18 cellular contexts compared by ENCODE assay signal in the genomic region with DNA sequence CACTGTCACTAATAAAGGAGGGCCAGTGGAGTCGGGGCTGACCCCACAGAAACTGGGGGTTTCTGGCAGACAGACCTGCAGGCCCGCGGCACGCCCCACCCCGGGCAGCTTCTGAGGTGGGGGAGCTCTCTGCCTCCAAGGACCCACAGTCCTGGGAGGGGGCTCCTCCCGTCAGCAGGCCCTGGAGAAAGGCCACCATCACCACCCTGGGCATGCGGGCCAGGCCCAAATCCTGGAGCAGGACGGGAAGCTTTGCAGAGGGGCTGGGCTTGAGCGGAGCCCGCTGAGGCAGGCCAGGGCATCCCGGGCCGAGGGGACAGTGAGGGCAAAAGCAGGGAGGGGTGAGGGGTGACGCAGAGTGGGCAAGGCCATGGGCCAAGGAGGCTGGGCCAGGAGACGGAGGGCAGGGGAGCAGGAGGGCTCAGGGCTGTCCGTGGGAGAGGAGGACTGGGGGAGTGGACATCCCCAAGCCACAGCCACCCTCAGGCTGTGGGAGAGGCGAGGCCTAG. TPM values are rescaled to one million over a fixed set of nuclear protein-coding genes. Genes with fewer than 3 reads are reported as not detected.
DNase-seq lines count a peak whose midpoint lies in the region; ATAC-seq and TF ChIP-seq lines count a peak whose summit lies in the region.
"Had no signal": no experiment of that assay in that cellular context is flagged by ENCODE, and none has a peak within 500 bp of the region (broad histone marks: within the 10 kb centered on the region; RNA-seq: fewer than 3 reads in every experiment).

No MANE protein-coding gene starts in this region.

- intact Hi-C loops in Right ventricle myocardium superior (cut with DNase I): no loop called here
- intact Hi-C loops in left ventricle myocardium superior (cut with micrococcal nuclease): no loop called here

- no peak for TF ChIP-seq CTCF in RWPE1 (conservative IDR thresholded peaks at IDR 0.05; ENCODE audit: low read depth)

- DNase-seq in Right ventricle myocardium superior: peak; percentile 40
- DNase-seq in left ventricle myocardium superior: no peak
- no peak for DNase-seq in RWPE1 (ENCODE audit: low spot score)
- DNase-seq in islet precursor cell: peak; percentile 52
- no peak for DNase-seq in stimulated activated naive B cell treated with anti-CD40 and anti-IgM and Interleukin-4, amounts not matched to agents 10 μg/mL and 1 μg/mL and 100 μg/mL, for 72 hours
- DNase-seq in NCI-H69 (lab: John Stamatoyannopoulos, UW): no peak
- DNase-seq in COLO668 (lab: John Stamatoyannopoulos, UW; ENCODE audit: unreplicated experiment): no peak
- DNase-seq: activated CD4-positive, alpha-beta T cell treated with anti-CD3 and anti-CD28 coated beads for 4 hours; activated T-cell treated with anti-CD3 and anti-CD28 coated beads, Interleukin-2, amount 50 U/mL, for 1 hour; Caco-2; effector memory CD4-positive, alpha-beta T cell; EL; MM.1S; NCI-H187; NCI-H446 treated with DMSO at 0.1 percent for 48 hours; SJCRH30 had no signal

- no peaks in the 10 kb centered on the region for H3K9me3 Mint-ChIP-seq in stimulated activated naive B cell treated with anti-CD40 and anti-IgM and Interleukin-4, amounts not matched to agents 10 μg/mL and 1 μg/mL and 100 μg/mL, for 72 hours

- peak overlapping the region; percentile 90 for H3K27ac Mint-ChIP-seq in stimulated activated naive B cell treated with anti-CD40 and anti-IgM and Interleukin-4, amounts not matched to agents 10 μg/mL and 1 μg/mL and 100 μg/mL, for 72 hours

- no peak overlapping the region for H3K4me3 Mint-ChIP-seq in stimulated activated naive B cell treated with anti-CD40 and anti-IgM and Interleukin-4, amounts not matched to agents 10 μg/mL and 1 μg/mL and 100 μg/mL, for 72 hours

- ATAC-seq in Right ventricle myocardium superior (ENCODE audit: poor library complexity) (no peak), left ventricle myocardium superior (no peak), HG03565 (IDR thresholded peaks at IDR 0.05; ENCODE audit: unreplicated experiment) (no peak)
- no peak for ATAC-seq in stimulated activated naive B cell treated with anti-CD40 and anti-IgM and Interleukin-4, amounts not matched to agents 10 μg/mL and 1 μg/mL and 100 μg/mL, for 72 hours (replicated peaks)

- peaks cover 36 to 50% of the 10 kb centered on the region in 2 donors for H3K4me1 Mint-ChIP-seq in stimulated activated naive B cell treated with anti-CD40 and anti-IgM and Interleukin-4, amounts not matched to agents 10 μg/mL and 1 μg/mL and 100 μg/mL, for 72 hours

- H3K27ac ChIP-seq in RWPE1: peak overlapping the region; percentile 82; the same call in 1 of the 2 replicates
- H3K27ac ChIP-seq: cardiac muscle cell had no signal

- CTCF ChIA-PET in RWPE1 (lab: Yijun Ruan, JAX): interaction anchor here (0.6 to 1.1 kb wide), 2 partner anchors 10 to 456 kb away, joined by 3 to 4 read pairs; no protein-coding TSS in a partner anchor

- no peaks in the 10 kb centered on the region for H3K36me3 Mint-ChIP-seq in stimulated activated naive B cell treated with anti-CD40 and anti-IgM and Interleukin-4, amounts not matched to agents 10 μg/mL and 1 μg/mL and 100 μg/mL, for 72 hours

- POLR2A ChIA-PET in RWPE1 (lab: Yijun Ruan, JAX; ENCODE audit: low non-redundant PET): no interaction called here

- no peaks in the 10 kb centered on the region for H3K27me3 Mint-ChIP-seq in stimulated activated naive B cell treated with anti-CD40 and anti-IgM and Interleukin-4, amounts not matched to agents 10 μg/mL and 1 μg/mL and 100 μg/mL, for 72 hours

RNA-seq across cellular contexts. Expression of a gene that starts 11.1 kb away (rescaled TPM):
- total RNA-seq in Right ventricle myocardium superior (1.3 TPM), left ventricle myocardium superior (1.3 TPM)
- total RNA-seq: Caco-2 had no signal

RNA-seq across cellular contexts. Expression of a gene that starts 55.5 kb away (rescaled TPM):
- 1.6 TPM for total RNA-seq in Right ventricle myocardium superior
- total RNA-seq in left ventricle myocardium superior: 1.9 TPM

Comparison
In these comparisons a context has a peak if more than half of its experiments do, and no peak if none do; other contexts are left out.
1. DNase-seq: peak in Right ventricle myocardium superior (single experiment) and islet precursor cell (single experiment); none in left ventricle myocardium superior (single experiment), RWPE1 (single experiment), stimulated activated naive B cell treated with anti-CD40 and anti-IgM and Interleukin-4, amounts not matched to agents 10 μg/mL and 1 μg/mL and 100 μg/mL, for 72 hours (single experiment), NCI-H69 (single experiment) and COLO668 (single experiment).